8 cellular contexts compared by ENCODE assay signal in genomic region chr11:130449246-130449990, GRCh38. TPM values are rescaled to one million over a fixed set of nuclear protein-coding genes. Genes with fewer than 3 reads are reported as not detected.
DNase-seq lines count a peak whose midpoint lies in the region; ATAC-seq and TF ChIP-seq lines count a peak whose summit lies in the region.

No MANE protein-coding gene starts in this region.

- POLR2A ChIA-PET in OCI-LY7 (lab: Charles Lee) = interaction anchor here (0.6 kb wide), 1 partner anchor 8 kb away, joined by 4 read pairs; no protein-coding TSS in a partner anchor

- H2AFZ ChIP-seq in OCI-LY7 (ENCODE audit: low read length) = no peak overlapping the region

- ATAC-seq in right cardiac atrium (peak; percentile 1 to 13), gastrocnemius medialis (no peak), GM21526 (IDR thresholded peaks at IDR 0.05; ENCODE audit: low FRiP score, unreplicated experiment) (no peak)

- in situ Hi-C loops in gastrocnemius medialis (cut with MboI; ENCODE audit: low sequenced_read_pairs in 4 of 4) = loop anchor here in 2 of 4 donors (10.0 to 25.0 kb wide), 2 partner anchors 213 to 225 kb away; no protein-coding TSS in a partner anchor

- H3K27ac ChIP-seq in right cardiac atrium (ENCODE audit: low read length) (peak overlapping the region; percentile 64), gastrocnemius medialis (peak overlapping the region; percentile 65 to 77 (median 69)), OCI-LY7 (ENCODE audit: low read depth, low read length, poor library complexity, severe bottlenecking) (no peak overlapping the region)

- H4K20me1 ChIP-seq in OCI-LY7 (ENCODE audit: insufficient read depth, low read length) = no peaks in the 10 kb centered on the region

- H3K9me3 Mint-ChIP-seq in activated T-helper 1 cell treated with anti-CD3 and anti-CD28 coated beads, Interleukin-12 subunit alpha, Interleukin-12 subunit beta, Interleukin-2, Interleukin-4 antibody, amounts not matched to agents 30 ng/mL and 10 ng/mL and 1 ng/mL, durations not matched to agents 14 hours and 24 hours and 36 hours = no peaks in the 10 kb centered on the region

- peaks cover 54% of the 10 kb centered on the region for H3K27me3 Mint-ChIP-seq in activated T-helper 1 cell treated with anti-CD3 and anti-CD28 coated beads, Interleukin-12 subunit alpha, Interleukin-12 subunit beta, Interleukin-2, Interleukin-4 antibody, amounts not matched to agents 30 ng/mL and 10 ng/mL and 1 ng/mL, durations not matched to agents 14 hours and 24 hours and 36 hours (ENCODE audit: insufficient read depth)

- CTCF ChIA-PET in OCI-LY7 (lab: Charles Lee; ENCODE audit: unreplicated experiment) = no interaction called here

- 2% methylated on average over 71 of the region's 71 CpGs for WGBS in right cardiac atrium

- no peak overlapping the region for H3K27ac Mint-ChIP-seq in activated T-helper 1 cell treated with anti-CD3 and anti-CD28 coated beads, Interleukin-12 subunit alpha, Interleukin-12 subunit beta, Interleukin-2, Interleukin-4 antibody, amounts not matched to agents 30 ng/mL and 10 ng/mL and 1 ng/mL, durations not matched to agents 14 hours and 24 hours and 36 hours

- BruUV-seq in OCI-LY7 (replicated peaks; lab: Mats Ljungman, UMichigan) = no TSS peak

- H3K4me1 ChIP-seq in right cardiac atrium (ENCODE audit: control insufficient read depth, insufficient read depth, low read length) (peaks cover 1% of the 10 kb centered on the region), gastrocnemius medialis (peaks cover 5 to 19% of the 10 kb centered on the region in 2 donors), OCI-LY7 (ENCODE audit: insufficient read depth, low read length, poor library complexity, severe bottlenecking) (no peaks in the 10 kb centered on the region)

- H3K4me3 ChIP-seq in H7 (ENCODE audit: insufficient read depth, low read depth, low read length) (peak overlapping the region; percentile 56), right cardiac atrium (ENCODE audit: low read length) (peak overlapping the region; percentile 70), gastrocnemius medialis (peak overlapping the region; percentile 56 to 70 (median 66)), OCI-LY7 (ENCODE audit: low read depth, low read length, poor library complexity, severe bottlenecking) (no peak overlapping the region)

- H3K9me3 ChIP-seq in right cardiac atrium (ENCODE audit: control insufficient read depth, low read length) = no peaks in the 10 kb centered on the region
- no peaks in the 10 kb centered on the region for H3K9me3 ChIP-seq in gastrocnemius medialis
- no peaks in the 10 kb centered on the region for H3K9me3 ChIP-seq in OCI-LY7 (ENCODE audit: low read length)

- H3K36me3 Mint-ChIP-seq in activated T-helper 1 cell treated with anti-CD3 and anti-CD28 coated beads, Interleukin-12 subunit alpha, Interleukin-12 subunit beta, Interleukin-2, Interleukin-4 antibody, amounts not matched to agents 30 ng/mL and 10 ng/mL and 1 ng/mL, durations not matched to agents 14 hours and 24 hours and 36 hours (ENCODE audit: low read depth) = no peaks in the 10 kb centered on the region

- DNase-seq in H7 = peak; percentile 83
- DNase-seq in activated T-helper 1 cell treated with anti-CD3 and anti-CD28 coated beads, Interleukin-12 subunit alpha, Interleukin-12 subunit beta, Interleukin-2, Interleukin-4 antibody, amounts not matched to agents 30 ng/mL and 10 ng/mL and 1 ng/mL, durations not matched to agents 14 hours and 24 hours and 36 hours (ENCODE audit: low spot score) = no peak
- DNase-seq in right cardiac atrium = peak in 2 of 3 donors; percentile 73 to 76
- no peak for DNase-seq in gastrocnemius medialis
- no peak for DNase-seq in amygdala (lab: John Stamatoyannopoulos, UW)
- no peak for DNase-seq in activated CD8-positive, alpha-beta memory T cell treated with anti-CD3 and anti-CD28 coated beads for 24 hours
- DNase-seq in OCI-LY7 (ENCODE audit: low spot score) = no peak

- TF ChIP-seq POLR2A in gastrocnemius medialis (IDR thresholded peaks at IDR 0.05) = no peak

- H3K4me2 ChIP-seq in OCI-LY7 (ENCODE audit: low read length) = no peak overlapping the region

- no peaks in the 10 kb centered on the region for H3K9me2 ChIP-seq in OCI-LY7 (ENCODE audit: insufficient read depth, low read length)

- TF ChIP-seq CTCF in gastrocnemius medialis (IDR thresholded peaks at IDR 0.05 in 4 of 5, conservative IDR thresholded peaks at IDR 0.05 in 1 of 5) (no peak), OCI-LY7 (conservative IDR thresholded peaks at IDR 0.05; ENCODE audit: low read length) (no peak)

- peaks cover 45% of the 10 kb centered on the region for H3K27me3 ChIP-seq in H7 (ENCODE audit: control insufficient read depth, insufficient read depth, low read length)
- H3K27me3 ChIP-seq in right cardiac atrium (ENCODE audit: control insufficient read depth, insufficient read depth) = no peaks in the 10 kb centered on the region
- peaks cover 8 to 14% (median 8%) of the 10 kb centered on the region in 3 donors for H3K27me3 ChIP-seq in gastrocnemius medialis

- H3K36me3 ChIP-seq in H7 (replicated peaks; ENCODE audit: control insufficient read depth, insufficient read depth, low read length) = no peaks in the 10 kb centered on the region
- no peaks in the 10 kb centered on the region for H3K36me3 ChIP-seq in gastrocnemius medialis
- no peaks in the 10 kb centered on the region for H3K36me3 ChIP-seq in OCI-LY7 (ENCODE audit: insufficient read depth, low read length)

- no peaks in the 10 kb centered on the region for H3K79me2 ChIP-seq in OCI-LY7 (ENCODE audit: insufficient read depth, low read depth, low read length)

- intact Hi-C loops in activated T-helper 1 cell treated with anti-CD3 and anti-CD28 coated beads, Interleukin-12 subunit alpha, Interleukin-12 subunit beta, Interleukin-2, Interleukin-4 antibody, amounts not matched to agents 30 ng/mL and 10 ng/mL and 1 ng/mL, durations not matched to agents 14 hours and 24 hours and 36 hours (cut with micrococcal nuclease) = no loop called here
- intact Hi-C loops in right cardiac atrium (cut with DNase I) = loop anchor here in 1 of 4 donors (5.0 kb wide), 1 partner anchor 203 kb away; no protein-coding TSS in a partner anchor
- intact Hi-C loops in gastrocnemius medialis (cut with DNase I; ENCODE audit: low total_unique reads) = no loop called here
- intact Hi-C loops in OCI-LY7 (cut with micrococcal nuclease; ENCODE audit: unreplicated experiment) = no loop called here

- peak overlapping the region; percentile 42 for H3K4me3 Mint-ChIP-seq in activated T-helper 1 cell treated with anti-CD3 and anti-CD28 coated beads, Interleukin-12 subunit alpha, Interleukin-12 subunit beta, Interleukin-2, Interleukin-4 antibody, amounts not matched to agents 30 ng/mL and 10 ng/mL and 1 ng/mL, durations not matched to agents 14 hours and 24 hours and 36 hours

- H3K4me1 Mint-ChIP-seq in activated T-helper 1 cell treated with anti-CD3 and anti-CD28 coated beads, Interleukin-12 subunit alpha, Interleukin-12 subunit beta, Interleukin-2, Interleukin-4 antibody, amounts not matched to agents 30 ng/mL and 10 ng/mL and 1 ng/mL, durations not matched to agents 14 hours and 24 hours and 36 hours (ENCODE audit: low read depth) = peaks cover 11% of the 10 kb centered on the region

RNA-seq across cellular contexts. Expression of gene ADAMTS15, which starts 1.0 kb away (rescaled TPM):
- total RNA-seq in H7 (2014; rRNA removed; shearing (Covaris generic)) = 0.85 and 1.1 TPM in 2 replicates
- total RNA-seq in activated T-helper 1 cell treated with anti-CD3 and anti-CD28 coated beads, Interleukin-12 subunit alpha, Interleukin-12 subunit beta, Interleukin-2, Interleukin-4 antibody, amounts not matched to agents 30 ng/mL and 10 ng/mL and 1 ng/mL, durations not matched to agents 14 hours and 24 hours and 36 hours = 0.02 TPM in 1 of 2 replicates, not detected in the other
- total RNA-seq in right cardiac atrium (10 to 100 TPM; 13.4 to 30.2 (median 30.0) TPM), gastrocnemius medialis (1 to 10 TPM; 1.2 to 3.4 (median 1.9) TPM), OCI-LY7 (2022) (not detected in 2 replicates)
- polyA plus RNA-seq in right cardiac atrium = 13.7 TPM
- total RNA-seq in OCI-LY7 (2014; rRNA removed; shearing (Covaris generic)) = not detected in 2 replicates

RNA-seq across cellular contexts. Expression of gene ADAMTS8, which starts 21.0 kb away (rescaled TPM):
- total RNA-seq in H7 (2014; rRNA removed; shearing (Covaris generic)) = 1.6 TPM in 2 replicates
- not detected in 2 replicates for total RNA-seq in activated T-helper 1 cell treated with anti-CD3 and anti-CD28 coated beads, Interleukin-12 subunit alpha, Interleukin-12 subunit beta, Interleukin-2, Interleukin-4 antibody, amounts not matched to agents 30 ng/mL and 10 ng/mL and 1 ng/mL, durations not matched to agents 14 hours and 24 hours and 36 hours
- total RNA-seq in right cardiac atrium (10 to 100 TPM in 1 of 4 donors, 1 to 10 TPM in 1, under 1 TPM in 2; 0.45 to 10.1 (median 0.95) TPM), gastrocnemius medialis (under 1 TPM in 3 of 4 donors, not detected in 1; 0.26 to 0.46 (median 0.29) TPM), OCI-LY7 (2022) (not detected in 2 replicates)
- polyA plus RNA-seq in right cardiac atrium = 0.88 TPM
- total RNA-seq in OCI-LY7 (2014; rRNA removed; shearing (Covaris generic)) = not detected in 2 replicates

Comparison
In these comparisons a context has a peak if more than half of its experiments do, and no peak if none do; other contexts are left out.
1. DNase-seq: peak in H7 (single experiment) and right cardiac atrium (2 of 3); none in activated T-helper 1 cell treated with anti-CD3 and anti-CD28 coated beads, Interleukin-12 subunit alpha, Interleukin-12 subunit beta, Interleukin-2, Interleukin-4 antibody, amounts not matched to agents 30 ng/mL and 10 ng/mL and 1 ng/mL, durations not matched to agents 14 hours and 24 hours and 36 hours (single experiment), gastrocnemius medialis (0 of 2), amygdala (0 of 56), activated CD8-positive, alpha-beta memory T cell treated with anti-CD3 and anti-CD28 coated beads for 24 hours (single experiment) and OCI-LY7 (single experiment).
2. ATAC-seq: peak in right cardiac atrium (2 of 2); none in gastrocnemius medialis (0 of 2) and GM21526 (single experiment).